ENCODE assay signal across 8 cellular contexts in the genomic region with DNA sequence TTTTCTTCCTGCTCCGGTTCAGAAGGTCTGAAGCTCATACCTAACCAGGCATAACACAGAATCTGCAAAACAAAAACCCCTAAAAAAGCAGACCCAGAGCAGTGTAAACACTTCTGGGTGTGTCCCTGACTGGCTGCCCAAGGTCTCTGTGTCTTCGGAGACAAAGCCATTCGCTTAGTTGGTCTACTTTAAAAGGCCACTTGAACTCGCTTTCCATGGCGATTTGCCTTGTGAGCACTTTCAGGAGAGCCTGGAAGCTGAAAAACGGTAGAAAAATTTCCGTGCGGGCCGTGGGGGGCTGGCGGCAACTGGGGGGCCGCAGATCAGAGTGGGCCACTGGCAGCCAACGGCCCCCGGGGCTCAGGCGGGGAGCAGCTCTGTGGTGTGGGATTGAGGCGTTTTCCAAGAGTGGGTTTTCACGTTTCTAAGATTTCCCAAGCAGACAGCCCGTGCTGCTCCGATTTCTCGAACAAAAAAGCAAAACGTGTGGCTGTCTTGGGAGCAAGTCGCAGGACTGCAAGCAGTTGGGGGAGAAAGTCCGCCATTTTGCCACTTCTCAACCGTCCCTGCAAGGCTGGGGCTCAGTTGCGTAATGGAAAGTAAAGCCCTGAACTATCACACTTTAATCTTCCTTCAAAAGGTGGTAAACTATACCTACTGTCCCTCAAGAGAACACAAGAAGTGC. TPM values are rescaled to one million over a fixed set of nuclear protein-coding genes. Genes with fewer than 3 reads are reported as not detected.
DNase-seq lines count a peak whose midpoint lies in the region; ATAC-seq and TF ChIP-seq lines count a peak whose summit lies in the region.

No MANE protein-coding gene starts in this region.

- H3K27me3 ChIP-seq in H9 (ENCODE audit: insufficient read depth, low read length): no peaks in the 10 kb centered on the region
- H3K27me3 ChIP-seq in Peyer's patch: no peaks in the 10 kb centered on the region
- H3K27me3 ChIP-seq in right cardiac atrium (ENCODE audit: control insufficient read depth, insufficient read depth): no peaks in the 10 kb centered on the region

- H3K9ac ChIP-seq in H9 (ENCODE audit: extremely low read depth, insufficient read length, low read length): peak overlapping the region; percentile 100

- peak overlapping the region; percentile 72 for H3K23ac ChIP-seq in H9 (ENCODE audit: insufficient read length, low read depth, low read length)

- peaks cover 27 to 44% of the 10 kb centered on the region in 2 experiments for H3K4me1 Mint-ChIP-seq in H9
- peaks cover 28% of the 10 kb centered on the region for H3K4me1 Mint-ChIP-seq in activated naive CD4-positive, alpha-beta T cell treated with anti-CD3 and anti-CD28 coated beads, Interleukin-2, amount 10 ng/mL, durations not matched to agents 7 days and 5 days

- peak in 1 of 2 donors; percentile 21 for ATAC-seq in right cardiac atrium
- ATAC-seq in GM18861 (IDR thresholded peaks at IDR 0.05; ENCODE audit: unreplicated experiment): no peak

- H3K9me3 Mint-ChIP-seq in H9: peaks cover 0 to 2% of the 10 kb centered on the region in 2 experiments; a peak in 3 of 5 replicates
- no peaks in the 10 kb centered on the region for H3K9me3 Mint-ChIP-seq in activated naive CD4-positive, alpha-beta T cell treated with anti-CD3 and anti-CD28 coated beads, Interleukin-2, amount 10 ng/mL, durations not matched to agents 7 days and 5 days

- H3K9me3 ChIP-seq in H9 (ENCODE audit: control insufficient read depth, low read depth, low read length) (no peaks in the 10 kb centered on the region), Peyer's patch (no peaks in the 10 kb centered on the region), right cardiac atrium (ENCODE audit: control insufficient read depth, low read length) (no peaks in the 10 kb centered on the region)

- no peak overlapping the region for H2BK15ac ChIP-seq in H9 (ENCODE audit: low read depth, low read length)

- peak overlapping the region; percentile 88 for H3K4me2 ChIP-seq in H9 (ENCODE audit: insufficient read depth, insufficient read length, low read length)

- H2BK5ac ChIP-seq in H9 (ENCODE audit: insufficient read length, low read length): peak overlapping the region; percentile 99

- peak overlapping the region; percentile 53 for H2BK12ac ChIP-seq in H9 (ENCODE audit: insufficient read length, low read depth, low read length)

- H3K56ac ChIP-seq in H9 (ENCODE audit: insufficient read length, low read depth, low read length): peak overlapping the region; percentile 75

- peaks cover 32% of the 10 kb centered on the region for H3K79me2 ChIP-seq in H9 (ENCODE audit: insufficient read depth, low read length)

- peak overlapping the region; percentile 75 for H3K4ac ChIP-seq in H9 (ENCODE audit: low read depth, low read length)

- no peak overlapping the region for H3K27ac Mint-ChIP-seq in H9
- H3K27ac Mint-ChIP-seq in activated naive CD4-positive, alpha-beta T cell treated with anti-CD3 and anti-CD28 coated beads, Interleukin-2, amount 10 ng/mL, durations not matched to agents 7 days and 5 days: no peak overlapping the region

- peaks cover 27% of the 10 kb centered on the region for H3K23me2 ChIP-seq in H9 (ENCODE audit: insufficient read length, low read depth, low read length, poor library complexity, severe bottlenecking)

- peak overlapping the region; percentile 99; the same call in 1 of the 2 replicates for H3K14ac ChIP-seq in H9 (ENCODE audit: insufficient read depth, low read length)

- H4K91ac ChIP-seq in H9 (ENCODE audit: insufficient read length, low read depth, low read length): peak overlapping the region; percentile 96

- peaks cover 0 to 25% (median 0%) of the 10 kb centered on the region in 3 donors for H3K36me3 ChIP-seq in Peyer's patch

- DNase-seq in AG09309 (ENCODE audit: low read depth): no peak
- DNase-seq in H9: no peak
- DNase-seq in Peyer's patch: peak in 2 of 3 donors; percentile 80 to 81
- DNase-seq in activated naive CD4-positive, alpha-beta T cell treated with anti-CD3 and anti-CD28 coated beads, Interleukin-2, amount 10 ng/mL, durations not matched to agents 7 days and 5 days: peak; percentile 76
- peak; percentile 46 to 75 (median 75) for DNase-seq in right cardiac atrium
- no peak for DNase-seq in skeletal muscle cell (ENCODE audit: low read depth)
- no peak for DNase-seq in D341Med (ENCODE audit: low spot score)

- no peaks in the 10 kb centered on the region for H3K79me1 ChIP-seq in H9 (ENCODE audit: insufficient read depth, low read depth, low read length, poor library complexity, severe bottlenecking)

- peak overlapping the region; percentile 95 for H4K5ac ChIP-seq in H9 (ENCODE audit: insufficient read length, low read depth, low read length)

- H3K4me3 ChIP-seq in AG09309 (ENCODE audit: control insufficient read depth, low read depth, low read length) (peak overlapping the region; percentile 56), Peyer's patch (peak overlapping the region; percentile 67 to 84 (median 80)), right cardiac atrium (ENCODE audit: low read length) (peak overlapping the region; percentile 95), skeletal muscle cell (ENCODE audit: low read depth, low read length) (peak overlapping the region; percentile 82)

- no peaks in the 10 kb centered on the region for H4K20me1 ChIP-seq in H9 (ENCODE audit: control insufficient read depth, insufficient read depth, insufficient read length)

- H2BK120ac ChIP-seq in H9 (ENCODE audit: low read depth, low read length, poor library complexity, severe bottlenecking): peak overlapping the region; percentile 11

- H3T11ph ChIP-seq in H9 (ENCODE audit: low read length): peak overlapping the region; percentile 76

- TF ChIP-seq CTCF in AG09309 (IDR thresholded peaks at IDR 0.05; ENCODE audit: control insufficient read depth, insufficient read depth, low read depth, low read length, missing control alignments) (no peak), H9 (conservative IDR thresholded peaks at IDR 0.05) (no peak), Peyer's patch (IDR thresholded peaks at IDR 0.05) (no peak)

- intact Hi-C loops in right cardiac atrium (cut with DNase I): loop anchor here in 3 of 4 donors (2.0 to 5.0 kb wide), 3 partner anchors 75 to 79 kb away; a partner anchor contains a TSS

- no peaks in the 10 kb centered on the region for H3K27me3 Mint-ChIP-seq in H9 (ENCODE audit: low read depth)
- H3K27me3 Mint-ChIP-seq in activated naive CD4-positive, alpha-beta T cell treated with anti-CD3 and anti-CD28 coated beads, Interleukin-2, amount 10 ng/mL, durations not matched to agents 7 days and 5 days: peaks cover 4% of the 10 kb centered on the region

- H2BK20ac ChIP-seq in H9 (ENCODE audit: low read depth, low read length, poor library complexity, severe bottlenecking): no peak overlapping the region

- no peak overlapping the region for H2AFZ ChIP-seq in H9 (ENCODE audit: low read length)

- H3K4me3 Mint-ChIP-seq in H9: no peak overlapping the region
- no peak overlapping the region for H3K4me3 Mint-ChIP-seq in activated naive CD4-positive, alpha-beta T cell treated with anti-CD3 and anti-CD28 coated beads, Interleukin-2, amount 10 ng/mL, durations not matched to agents 7 days and 5 days

- peak overlapping the region; percentile 96 for H3K18ac ChIP-seq in H9 (ENCODE audit: insufficient read length, low read depth, low read length)

- no CpG with 5 or more reads among the region's 24 CpGs for WGBS in H9 (ENCODE audit: extremely low coverage, insufficient read length, low lambda C conversion rate)
- WGBS in right cardiac atrium: 2% methylated on average over 24 of the region's 24 CpGs

- no peaks in the 10 kb centered on the region; a peak in 1 of 7 replicates for H3K36me3 Mint-ChIP-seq in H9 (ENCODE audit: insufficient read depth in 1 of 3, low read depth in 3 of 3)
- peaks cover 2% of the 10 kb centered on the region for H3K36me3 Mint-ChIP-seq in activated naive CD4-positive, alpha-beta T cell treated with anti-CD3 and anti-CD28 coated beads, Interleukin-2, amount 10 ng/mL, durations not matched to agents 7 days and 5 days

- CTCF ChIA-PET in activated naive CD4-positive, alpha-beta T cell treated with anti-CD3 and anti-CD28 coated beads, Interleukin-2, amount 10 ng/mL, durations not matched to agents 7 days and 5 days (lab: Charles Lee): interaction anchor here (0.8 to 4.9 kb wide), 8 partner anchors 19 to 82 kb away, joined by 4 to 53 read pairs (median 11); a partner anchor contains a TSS

- no peaks in the 10 kb centered on the region; the same call in 1 of the 2 replicates for H3K4me1 ChIP-seq in H9 (ENCODE audit: insufficient read depth, low read length)
- peaks cover 6 to 35% (median 22%) of the 10 kb centered on the region in 4 donors for H3K4me1 ChIP-seq in Peyer's patch
- H3K4me1 ChIP-seq in right cardiac atrium (ENCODE audit: control insufficient read depth, insufficient read depth, low read length): peaks cover 8% of the 10 kb centered on the region

- H4K8ac ChIP-seq in H9 (replicated peaks; ENCODE audit: insufficient read length, low read depth, low read length): no peak overlapping the region

- H2AK5ac ChIP-seq in H9 (ENCODE audit: insufficient read length, low read length): peak overlapping the region; percentile 96

- TF ChIP-seq POLR2A in Peyer's patch (IDR thresholded peaks at IDR 0.05): no peak

- H3K27ac ChIP-seq in H9 (ENCODE audit: insufficient read length, low read depth, low read length) (peak overlapping the region; percentile 100), Peyer's patch (peak overlapping the region; percentile 96 to 99 (median 98)), right cardiac atrium (ENCODE audit: low read length) (peak overlapping the region; percentile 100)

RNA-seq across cellular contexts. Expression of a gene that starts 0.7 kb away (rescaled TPM):
- 1,700 and 1,934 TPM in 2 replicates for total RNA-seq in H9 (2021)
- over 10,000 TPM; 10,683 to 28,425 (median 19,356) TPM for total RNA-seq in Peyer's patch
- total RNA-seq in right cardiac atrium: 1,000 to 10,000 TPM; 3,773 to 5,353 (median 5,000) TPM
- 1,948 TPM for polyA plus RNA-seq in right cardiac atrium

RNA-seq across cellular contexts. Expression of a gene that starts 26.7 kb away (rescaled TPM):
- 54.7 and 56.0 TPM in 2 replicates for total RNA-seq in H9 (2021)
- 10 to 100 TPM; 73.4 to 88.1 (median 79.0) TPM for total RNA-seq in Peyer's patch
- total RNA-seq in right cardiac atrium: 10 to 100 TPM; 59.9 to 65.2 (median 62.8) TPM
- polyA plus RNA-seq in right cardiac atrium: 56.6 TPM

RNA-seq across cellular contexts. Expression of a gene that starts 60.0 kb away (rescaled TPM):
- total RNA-seq in H9 (2021): 10.6 and 12.1 TPM in 2 replicates
- 100 to 1,000 TPM in 1 of 4 donors, 10 to 100 TPM in 3; 42.0 to 150 (median 88.3) TPM for total RNA-seq in Peyer's patch
- total RNA-seq in right cardiac atrium: 100 to 1,000 TPM; 128 to 161 (median 140) TPM
- polyA plus RNA-seq in right cardiac atrium: 60.2 TPM

Comparison
In these comparisons a context has a peak if more than half of its experiments do, and no peak if none do; other contexts are left out.
1. DNase-seq: peak in Peyer's patch (2 of 3), activated naive CD4-positive, alpha-beta T cell treated with anti-CD3 and anti-CD28 coated beads, Interleukin-2, amount 10 ng/mL, durations not matched to agents 7 days and 5 days (single experiment) and right cardiac atrium (3 of 3); none in AG09309 (single experiment), H9 (single experiment), skeletal muscle cell (single experiment) and D341Med (single experiment).
2. Peak in every context shown above with its lines, with median percentiles within 50 percentile points of each other: H3K4me3 ChIP-seq and H3K27ac ChIP-seq.